In genomic region chr22:40421941-40422340, GRCh38 we compare ENCODE assay signal across 1 cellular context.
TF ChIP-seq lines count a peak whose summit lies in the region.

No MANE protein-coding gene starts in this region.

TF ChIP-seq in HepG2, 621 proteins besides CTCF, POLR2A, EP300 and RAD21:
- TF ChIP-seq AKNA (CRISPR knock-in tag; IDR thresholded peaks at IDR 0.05; ENCODE audit: borderline replicate concordance), result no peak
- no peak for TF ChIP-seq PLRG1 (conservative IDR thresholded peaks at IDR 0.05)
- no peak for TF ChIP-seq ZNF552 (CRISPR knock-in tag; IDR thresholded peaks at IDR 0.05; ENCODE audit: borderline replicate concordance)
- no peak for TF ChIP-seq ZNF564 (CRISPR knock-in tag; IDR thresholded peaks at IDR 0.05)
- no peak for TF ChIP-seq SMC3 (IDR thresholded peaks at IDR 0.05; ENCODE audit: low read length)
- no peak for TF ChIP-seq NCOA5 (CRISPR knock-in tag; IDR thresholded peaks at IDR 0.05)
- no peak for TF ChIP-seq E2F1 (CRISPR knock-in tag; IDR thresholded peaks at IDR 0.05)
- no peak for TF ChIP-seq ATF4 (CRISPR knock-in tag; IDR thresholded peaks at IDR 0.05)
- no peak for TF ChIP-seq ZKSCAN5 (CRISPR knock-in tag; IDR thresholded peaks at IDR 0.05)
- TF ChIP-seq POGK (CRISPR knock-in tag; conservative IDR thresholded peaks at IDR 0.05), result no peak
- no peak for TF ChIP-seq NFKBIZ (CRISPR knock-in tag; IDR thresholded peaks at IDR 0.05)
- TF ChIP-seq ZNF503 (CRISPR knock-in tag; IDR thresholded peaks at IDR 0.05), result no peak
- TF ChIP-seq ZNF546 (CRISPR knock-in tag; conservative IDR thresholded peaks at IDR 0.05), result no peak
- no peak for TF ChIP-seq JUNB (CRISPR knock-in tag; IDR thresholded peaks at IDR 0.05; ENCODE audit: borderline replicate concordance)
- TF ChIP-seq RNF2 (conservative IDR thresholded peaks at IDR 0.05; ENCODE audit: low read depth), result no peak
- no peak for TF ChIP-seq NFATC3 (CRISPR knock-in tag; IDR thresholded peaks at IDR 0.05)
